In the genomic region with DNA sequence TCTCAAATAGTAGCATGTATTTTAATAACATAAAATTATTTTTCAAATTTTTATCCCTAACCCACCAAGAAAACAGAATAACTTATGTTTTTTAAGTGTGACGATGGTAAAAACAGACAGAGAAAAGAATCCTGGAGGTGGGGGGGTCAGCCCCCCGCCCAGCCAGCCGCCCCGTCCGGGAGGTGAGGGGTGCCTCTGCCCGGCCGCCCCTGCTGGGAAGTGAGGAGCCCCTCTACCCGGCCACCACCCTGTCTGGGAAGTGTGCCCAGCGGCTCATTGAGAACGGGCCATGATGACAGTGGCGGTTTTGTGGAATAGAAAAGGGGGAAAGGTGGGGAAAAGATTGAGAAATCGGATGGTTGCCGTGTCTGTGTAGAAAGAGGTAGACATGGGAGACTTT, we compare ENCODE assay signal across 1 cellular context. TPM values are rescaled to one million over a fixed set of nuclear protein-coding genes. Genes with fewer than 3 reads are reported as not detected.
"Had no signal": no experiment of that assay in that cellular context is flagged by ENCODE, and none has a peak within 500 bp of the region (broad histone marks: within the 10 kb centered on the region; RNA-seq: fewer than 3 reads in every experiment).

No MANE protein-coding gene starts in this region.

RNA-seq across cellular contexts. Expression of a gene that starts 16.1 kb away (rescaled TPM):
- total RNA-seq: GM12878 had no signal
